In the genomic region with DNA sequence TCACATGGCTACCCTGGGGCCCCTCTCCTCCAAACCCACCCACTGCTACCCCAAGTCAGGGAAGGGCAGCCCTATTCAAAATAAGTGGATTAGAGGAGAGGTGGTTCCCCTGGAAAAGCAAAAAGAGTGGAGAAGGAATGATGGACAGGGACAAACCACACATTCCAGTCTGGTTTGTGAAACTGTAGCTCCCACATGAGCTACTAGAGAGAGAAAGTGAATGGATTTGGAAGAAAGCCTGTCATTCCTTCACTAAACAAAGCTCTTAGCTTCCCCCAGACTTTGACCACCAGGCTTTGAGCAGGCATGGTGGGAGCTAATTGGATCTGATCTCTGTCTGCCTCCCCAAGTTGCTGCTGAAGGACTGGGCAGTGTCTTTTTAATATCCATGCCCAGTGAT, we compare ENCODE assay signal across 35 cellular contexts. TPM values are rescaled to one million over a fixed set of nuclear protein-coding genes. Genes with fewer than 3 reads are reported as not detected.
"Had no signal": no experiment of that assay in that cellular context is flagged by ENCODE, and none has a peak within 500 bp of the region (broad histone marks: within the 10 kb centered on the region; RNA-seq: fewer than 3 reads in every experiment).

No MANE protein-coding gene starts in this region.

- H3K36me3 ChIP-seq: ovary, right lobe of liver, sigmoid colon, spleen, suprapubic skin, tibial artery, transverse colon, upper lobe of right lung, uterus had no signal

- ATAC-seq: naive thymus-derived CD8-positive, alpha-beta T cell; natural killer cell treated with Interleukin-12 subunit alpha and Interleukin-12 subunit beta and Interleukin-15 and Interleukin-18, amount 100 ng/mL, for 72 hours; psoas muscle; right cardiac atrium; right lobe of liver; stimulated activated memory B cell treated with anti-CD40 and anti-IgM and Interleukin-4, amounts not matched to agents 10 μg/mL and 1 μg/mL and 100 μg/mL, for 72 hours; stimulated activated naive CD8-positive, alpha-beta T cell treated with anti-CD3 and anti-CD28 coated beads, Interleukin-15, amount 100 ng/mL, for 72 hours; stimulated activated naive CD8-positive, alpha-beta T cell treated with anti-CD3 and anti-CD28 coated beads, Interleukin-15, Interleukin-2, amounts not matched to agents 100 U/mL and 50 U/mL, for 24 hours; upper lobe of right lung had no signal

- DNase-seq: naive thymus-derived CD8-positive, alpha-beta T cell; nephron progenitor cell; occipital lobe; ovary; posterior cingulate gyrus; psoas muscle; right cardiac atrium; right lobe of liver; sigmoid colon; stimulated activated CD4-positive, alpha-beta T cell treated with anti-CD3 and anti-CD28 coated beads, Interleukin-12 subunit alpha, Interleukin-12 subunit beta, amount 100 ng/mL, for 4 hours; stimulated activated CD4-positive, alpha-beta T cell treated with anti-CD3 and anti-CD28 coated beads, Interleukin-1b, Interleukin-23, amount 100 ng/mL, for 48 hours; stimulated activated CD4-positive, alpha-beta T cell treated with anti-CD3 and anti-CD28 coated beads, Interleukin-4, amount 100 ng/mL, for 1 hour; stimulated activated CD4-positive, alpha-beta T cell treated with anti-CD3 and anti-CD28 coated beads, Interleukin-4, amount 100 ng/mL, for 4 hours; stimulated activated CD8-positive, alpha-beta memory T cell treated with anti-CD3 and anti-CD28 coated beads, Interleukin-4, amount 100 ng/mL, for 48 hours; stimulated activated naive CD4-positive, alpha-beta T cell; stimulated activated naive CD8-positive, alpha-beta T cell treated with anti-CD3 and anti-CD28 coated beads, Interleukin-15, amount 100 ng/mL, for 72 hours; stimulated activated naive CD8-positive, alpha-beta T cell treated with anti-CD3 and anti-CD28 coated beads, Interleukin-15, Interleukin-2, amounts not matched to agents 100 U/mL and 50 U/mL, for 24 hours; substantia nigra; testis; tibial artery; transverse colon; upper lobe of right lung; uterus had no signal

- H3K9me3 ChIP-seq: ovary, psoas muscle, right lobe of liver, sigmoid colon, spleen, suprapubic skin, testis, tibial artery, transverse colon, upper lobe of right lung, uterus had no signal

- H3K27me3 ChIP-seq: ovary, right lobe of liver, sigmoid colon, suprapubic skin, testis, tibial artery, transverse colon, upper lobe of right lung, uterus had no signal

- H3K4me3 ChIP-seq: ovary, psoas muscle, right lobe of liver, sigmoid colon, skin epidermis, smooth muscle cell, spleen, suprapubic skin, testis, tibial artery, transverse colon, upper lobe of right lung, uterus had no signal

- H3K4me1 ChIP-seq: parathyroid adenoma, right lobe of liver, spleen, suprapubic skin, testis, transverse colon, upper lobe of right lung, uterus had no signal

- H3K27ac ChIP-seq: ovary, parathyroid adenoma, psoas muscle, right lobe of liver, sigmoid colon, skin epidermis, spleen, suprapubic skin, testis, tibial artery, transverse colon, upper lobe of right lung, uterus had no signal

- H2AFZ ChIP-seq: parathyroid adenoma had no signal

- H3K9ac ChIP-seq: parathyroid adenoma had no signal

- H3K4me2 ChIP-seq: smooth muscle cell had no signal

RNA-seq across cellular contexts. Expression of a gene that starts 28.0 kb away (rescaled TPM):
- total RNA-seq: naive thymus-derived CD8-positive, alpha-beta T cell; natural killer cell treated with Interleukin-12 subunit alpha and Interleukin-12 subunit beta and Interleukin-15 and Interleukin-18, amount 100 ng/mL, for 72 hours; neural crest cell; occipital lobe; osteoblast; ovary; progenitor cell of endocrine pancreas; psoas muscle; renal cortical epithelial cell; right cardiac atrium; right lobe of liver; sigmoid colon; smooth muscle cell; spleen; suprapubic skin; transverse colon; upper lobe of right lung; urinary bladder; uterus had no signal
- polyA plus RNA-seq: naive thymus-derived CD8-positive, alpha-beta T cell; ovary; psoas muscle; right cardiac atrium; sigmoid colon; smooth muscle cell; spleen; urinary bladder had no signal

RNA-seq across cellular contexts. Expression of a gene that starts 45.6 kb away (rescaled TPM):
- total RNA-seq: naive thymus-derived CD8-positive, alpha-beta T cell; natural killer cell treated with Interleukin-12 subunit alpha and Interleukin-12 subunit beta and Interleukin-15 and Interleukin-18, amount 100 ng/mL, for 72 hours; neural crest cell; occipital lobe; osteoblast; progenitor cell of endocrine pancreas; renal cortical epithelial cell; sigmoid colon; smooth muscle cell; spleen; suprapubic skin; upper lobe of right lung had no signal
- polyA plus RNA-seq: naive thymus-derived CD8-positive, alpha-beta T cell; smooth muscle cell; urinary bladder had no signal
